In the genomic region with DNA sequence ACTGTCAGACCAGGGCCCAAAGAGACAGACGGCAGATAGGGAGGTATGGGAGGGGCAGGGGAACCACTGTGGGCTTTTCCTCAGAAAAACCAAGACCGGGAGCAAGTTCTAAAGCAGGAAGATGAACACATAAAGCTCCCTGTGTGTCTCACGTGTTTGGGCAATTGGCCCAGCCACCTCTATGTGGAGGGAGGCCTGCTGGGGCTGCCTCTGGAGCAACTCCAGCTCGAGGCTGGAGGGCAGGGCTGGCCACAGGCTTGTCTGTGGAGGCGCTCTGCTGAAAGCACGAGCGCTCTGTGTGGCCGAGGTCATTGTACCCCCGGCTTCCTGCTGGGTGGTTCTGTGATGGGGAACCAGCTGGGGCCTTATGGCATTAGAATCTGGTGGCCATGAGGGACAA, we compare ENCODE assay signal across 1 cellular context.
TF ChIP-seq lines count a peak whose summit lies in the region.

No MANE protein-coding gene starts in this region.

TF ChIP-seq in WTC11, 78 proteins besides CTCF, POLR2A, EP300 and RAD21 (continued from another document):
- TF ChIP-seq, protein P1, sequence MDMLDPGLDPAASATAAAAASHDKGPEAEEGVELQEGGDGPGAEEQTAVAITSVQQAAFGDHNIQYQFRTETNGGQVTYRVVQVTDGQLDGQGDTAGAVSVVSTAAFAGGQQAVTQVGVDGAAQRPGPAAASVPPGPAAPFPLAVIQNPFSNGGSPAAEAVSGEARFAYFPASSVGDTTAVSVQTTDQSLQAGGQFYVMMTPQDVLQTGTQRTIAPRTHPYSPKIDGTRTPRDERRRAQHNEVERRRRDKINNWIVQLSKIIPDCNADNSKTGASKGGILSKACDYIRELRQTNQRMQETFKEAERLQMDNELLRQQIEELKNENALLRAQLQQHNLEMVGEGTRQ (CRISPR knock-in tag; IDR thresholded peaks at IDR 0.05) = no peak
- TF ChIP-seq MYBL2 (CRISPR knock-in tag; IDR thresholded peaks at IDR 0.05) (no peak), CREB1 (CRISPR knock-in tag; IDR thresholded peaks at IDR 0.05) (no peak), NFE2L1 (CRISPR knock-in tag; IDR thresholded peaks at IDR 0.05) (no peak), PRRX2 (CRISPR knock-in tag; IDR thresholded peaks at IDR 0.05) (no peak), FOXK1 (CRISPR knock-in tag; IDR thresholded peaks at IDR 0.05) (no peak), TP53 (CRISPR knock-in tag; IDR thresholded peaks at IDR 0.05) (no peak)
- TF ChIP-seq, protein P2, sequence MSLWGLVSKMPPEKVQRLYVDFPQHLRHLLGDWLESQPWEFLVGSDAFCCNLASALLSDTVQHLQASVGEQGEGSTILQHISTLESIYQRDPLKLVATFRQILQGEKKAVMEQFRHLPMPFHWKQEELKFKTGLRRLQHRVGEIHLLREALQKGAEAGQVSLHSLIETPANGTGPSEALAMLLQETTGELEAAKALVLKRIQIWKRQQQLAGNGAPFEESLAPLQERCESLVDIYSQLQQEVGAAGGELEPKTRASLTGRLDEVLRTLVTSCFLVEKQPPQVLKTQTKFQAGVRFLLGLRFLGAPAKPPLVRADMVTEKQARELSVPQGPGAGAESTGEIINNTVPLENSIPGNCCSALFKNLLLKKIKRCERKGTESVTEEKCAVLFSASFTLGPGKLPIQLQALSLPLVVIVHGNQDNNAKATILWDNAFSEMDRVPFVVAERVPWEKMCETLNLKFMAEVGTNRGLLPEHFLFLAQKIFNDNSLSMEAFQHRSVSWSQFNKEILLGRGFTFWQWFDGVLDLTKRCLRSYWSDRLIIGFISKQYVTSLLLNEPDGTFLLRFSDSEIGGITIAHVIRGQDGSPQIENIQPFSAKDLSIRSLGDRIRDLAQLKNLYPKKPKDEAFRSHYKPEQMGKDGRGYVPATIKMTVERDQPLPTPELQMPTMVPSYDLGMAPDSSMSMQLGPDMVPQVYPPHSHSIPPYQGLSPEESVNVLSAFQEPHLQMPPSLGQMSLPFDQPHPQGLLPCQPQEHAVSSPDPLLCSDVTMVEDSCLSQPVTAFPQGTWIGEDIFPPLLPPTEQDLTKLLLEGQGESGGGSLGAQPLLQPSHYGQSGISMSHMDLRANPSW (CRISPR knock-in tag; conservative IDR thresholded peaks at IDR 0.05; ENCODE audit: low read depth) = no peak
- TF ChIP-seq, protein P3, sequence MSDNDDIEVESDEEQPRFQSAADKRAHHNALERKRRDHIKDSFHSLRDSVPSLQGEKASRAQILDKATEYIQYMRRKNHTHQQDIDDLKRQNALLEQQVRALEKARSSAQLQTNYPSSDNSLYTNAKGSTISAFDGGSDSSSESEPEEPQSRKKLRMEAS (CRISPR knock-in tag; IDR thresholded peaks at IDR 0.05) = no peak
- TF ChIP-seq, protein P4, sequence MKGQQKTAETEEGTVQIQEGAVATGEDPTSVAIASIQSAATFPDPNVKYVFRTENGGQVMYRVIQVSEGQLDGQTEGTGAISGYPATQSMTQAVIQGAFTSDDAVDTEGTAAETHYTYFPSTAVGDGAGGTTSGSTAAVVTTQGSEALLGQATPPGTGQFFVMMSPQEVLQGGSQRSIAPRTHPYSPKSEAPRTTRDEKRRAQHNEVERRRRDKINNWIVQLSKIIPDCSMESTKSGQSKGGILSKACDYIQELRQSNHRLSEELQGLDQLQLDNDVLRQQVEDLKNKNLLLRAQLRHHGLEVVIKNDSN (CRISPR knock-in tag; IDR thresholded peaks at IDR 0.05) = no peak
- TF ChIP-seq, protein P5, sequence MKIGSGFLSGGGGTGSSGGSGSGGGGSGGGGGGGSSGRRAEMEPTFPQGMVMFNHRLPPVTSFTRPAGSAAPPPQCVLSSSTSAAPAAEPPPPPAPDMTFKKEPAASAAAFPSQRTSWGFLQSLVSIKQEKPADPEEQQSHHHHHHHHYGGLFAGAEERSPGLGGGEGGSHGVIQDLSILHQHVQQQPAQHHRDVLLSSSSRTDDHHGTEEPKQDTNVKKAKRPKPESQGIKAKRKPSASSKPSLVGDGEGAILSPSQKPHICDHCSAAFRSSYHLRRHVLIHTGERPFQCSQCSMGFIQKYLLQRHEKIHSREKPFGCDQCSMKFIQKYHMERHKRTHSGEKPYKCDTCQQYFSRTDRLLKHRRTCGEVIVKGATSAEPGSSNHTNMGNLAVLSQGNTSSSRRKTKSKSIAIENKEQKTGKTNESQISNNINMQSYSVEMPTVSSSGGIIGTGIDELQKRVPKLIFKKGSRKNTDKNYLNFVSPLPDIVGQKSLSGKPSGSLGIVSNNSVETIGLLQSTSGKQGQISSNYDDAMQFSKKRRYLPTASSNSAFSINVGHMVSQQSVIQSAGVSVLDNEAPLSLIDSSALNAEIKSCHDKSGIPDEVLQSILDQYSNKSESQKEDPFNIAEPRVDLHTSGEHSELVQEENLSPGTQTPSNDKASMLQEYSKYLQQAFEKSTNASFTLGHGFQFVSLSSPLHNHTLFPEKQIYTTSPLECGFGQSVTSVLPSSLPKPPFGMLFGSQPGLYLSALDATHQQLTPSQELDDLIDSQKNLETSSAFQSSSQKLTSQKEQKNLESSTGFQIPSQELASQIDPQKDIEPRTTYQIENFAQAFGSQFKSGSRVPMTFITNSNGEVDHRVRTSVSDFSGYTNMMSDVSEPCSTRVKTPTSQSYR (CRISPR knock-in tag; IDR thresholded peaks at IDR 0.05) = no peak
- TF ChIP-seq, protein P6, sequence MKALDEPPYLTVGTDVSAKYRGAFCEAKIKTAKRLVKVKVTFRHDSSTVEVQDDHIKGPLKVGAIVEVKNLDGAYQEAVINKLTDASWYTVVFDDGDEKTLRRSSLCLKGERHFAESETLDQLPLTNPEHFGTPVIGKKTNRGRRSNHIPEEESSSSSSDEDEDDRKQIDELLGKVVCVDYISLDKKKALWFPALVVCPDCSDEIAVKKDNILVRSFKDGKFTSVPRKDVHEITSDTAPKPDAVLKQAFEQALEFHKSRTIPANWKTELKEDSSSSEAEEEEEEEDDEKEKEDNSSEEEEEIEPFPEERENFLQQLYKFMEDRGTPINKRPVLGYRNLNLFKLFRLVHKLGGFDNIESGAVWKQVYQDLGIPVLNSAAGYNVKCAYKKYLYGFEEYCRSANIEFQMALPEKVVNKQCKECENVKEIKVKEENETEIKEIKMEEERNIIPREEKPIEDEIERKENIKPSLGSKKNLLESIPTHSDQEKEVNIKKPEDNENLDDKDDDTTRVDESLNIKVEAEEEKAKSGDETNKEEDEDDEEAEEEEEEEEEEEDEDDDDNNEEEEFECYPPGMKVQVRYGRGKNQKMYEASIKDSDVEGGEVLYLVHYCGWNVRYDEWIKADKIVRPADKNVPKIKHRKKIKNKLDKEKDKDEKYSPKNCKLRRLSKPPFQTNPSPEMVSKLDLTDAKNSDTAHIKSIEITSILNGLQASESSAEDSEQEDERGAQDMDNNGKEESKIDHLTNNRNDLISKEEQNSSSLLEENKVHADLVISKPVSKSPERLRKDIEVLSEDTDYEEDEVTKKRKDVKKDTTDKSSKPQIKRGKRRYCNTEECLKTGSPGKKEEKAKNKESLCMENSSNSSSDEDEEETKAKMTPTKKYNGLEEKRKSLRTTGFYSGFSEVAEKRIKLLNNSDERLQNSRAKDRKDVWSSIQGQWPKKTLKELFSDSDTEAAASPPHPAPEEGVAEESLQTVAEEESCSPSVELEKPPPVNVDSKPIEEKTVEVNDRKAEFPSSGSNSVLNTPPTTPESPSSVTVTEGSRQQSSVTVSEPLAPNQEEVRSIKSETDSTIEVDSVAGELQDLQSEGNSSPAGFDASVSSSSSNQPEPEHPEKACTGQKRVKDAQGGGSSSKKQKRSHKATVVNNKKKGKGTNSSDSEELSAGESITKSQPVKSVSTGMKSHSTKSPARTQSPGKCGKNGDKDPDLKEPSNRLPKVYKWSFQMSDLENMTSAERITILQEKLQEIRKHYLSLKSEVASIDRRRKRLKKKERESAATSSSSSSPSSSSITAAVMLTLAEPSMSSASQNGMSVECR (CRISPR knock-in tag; IDR thresholded peaks at IDR 0.05; ENCODE audit: borderline replicate concordance) = no peak
